In the genomic region with DNA sequence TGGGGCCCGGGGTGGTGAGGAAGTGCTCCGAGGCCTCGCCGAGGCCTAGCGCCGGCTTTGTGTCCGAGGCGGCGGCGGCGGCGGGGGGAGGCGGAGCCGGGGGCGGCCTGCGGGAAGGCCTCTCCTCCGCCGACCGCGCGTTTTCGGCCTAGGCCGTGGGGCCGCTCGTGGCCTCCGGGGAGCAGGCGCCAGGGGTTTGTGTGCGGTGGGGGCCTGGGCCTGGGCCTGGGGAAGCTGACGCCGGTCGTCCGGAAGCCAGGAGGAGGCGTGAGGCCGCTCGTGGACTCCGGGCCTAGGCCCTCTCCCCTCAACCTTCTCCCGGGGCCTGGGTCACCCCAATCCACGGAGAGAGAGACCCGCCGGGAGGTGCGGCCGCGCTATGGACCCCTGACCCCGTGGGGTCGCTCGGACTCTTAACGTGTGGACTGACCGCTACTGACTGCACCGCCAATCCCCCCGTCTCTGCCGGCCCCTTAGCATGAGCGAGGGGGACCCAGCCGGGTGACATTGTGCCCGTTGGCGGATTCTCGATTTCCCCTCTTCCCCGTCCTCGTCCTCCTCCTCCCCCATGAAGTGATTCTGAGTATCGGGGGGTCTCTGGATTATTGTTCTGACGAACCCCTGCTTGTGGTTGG, we compare ENCODE assay signal across 1 cellular context.
TF ChIP-seq lines count a peak whose summit lies in the region.

No MANE protein-coding gene starts in this region.

TF ChIP-seq in H1, 55 proteins besides CTCF, POLR2A, EP300 and RAD21 (continued from another document):
- TF ChIP-seq SIRT6 (IDR thresholded peaks at IDR 0.05; ENCODE audit: low read length) (no peak), CHD1 (IDR thresholded peaks at IDR 0.05; ENCODE audit: low read depth, low read length) (peak; percentile 61; the same call in 1 of the 2 replicates)
- TF ChIP-seq, protein P1, sequence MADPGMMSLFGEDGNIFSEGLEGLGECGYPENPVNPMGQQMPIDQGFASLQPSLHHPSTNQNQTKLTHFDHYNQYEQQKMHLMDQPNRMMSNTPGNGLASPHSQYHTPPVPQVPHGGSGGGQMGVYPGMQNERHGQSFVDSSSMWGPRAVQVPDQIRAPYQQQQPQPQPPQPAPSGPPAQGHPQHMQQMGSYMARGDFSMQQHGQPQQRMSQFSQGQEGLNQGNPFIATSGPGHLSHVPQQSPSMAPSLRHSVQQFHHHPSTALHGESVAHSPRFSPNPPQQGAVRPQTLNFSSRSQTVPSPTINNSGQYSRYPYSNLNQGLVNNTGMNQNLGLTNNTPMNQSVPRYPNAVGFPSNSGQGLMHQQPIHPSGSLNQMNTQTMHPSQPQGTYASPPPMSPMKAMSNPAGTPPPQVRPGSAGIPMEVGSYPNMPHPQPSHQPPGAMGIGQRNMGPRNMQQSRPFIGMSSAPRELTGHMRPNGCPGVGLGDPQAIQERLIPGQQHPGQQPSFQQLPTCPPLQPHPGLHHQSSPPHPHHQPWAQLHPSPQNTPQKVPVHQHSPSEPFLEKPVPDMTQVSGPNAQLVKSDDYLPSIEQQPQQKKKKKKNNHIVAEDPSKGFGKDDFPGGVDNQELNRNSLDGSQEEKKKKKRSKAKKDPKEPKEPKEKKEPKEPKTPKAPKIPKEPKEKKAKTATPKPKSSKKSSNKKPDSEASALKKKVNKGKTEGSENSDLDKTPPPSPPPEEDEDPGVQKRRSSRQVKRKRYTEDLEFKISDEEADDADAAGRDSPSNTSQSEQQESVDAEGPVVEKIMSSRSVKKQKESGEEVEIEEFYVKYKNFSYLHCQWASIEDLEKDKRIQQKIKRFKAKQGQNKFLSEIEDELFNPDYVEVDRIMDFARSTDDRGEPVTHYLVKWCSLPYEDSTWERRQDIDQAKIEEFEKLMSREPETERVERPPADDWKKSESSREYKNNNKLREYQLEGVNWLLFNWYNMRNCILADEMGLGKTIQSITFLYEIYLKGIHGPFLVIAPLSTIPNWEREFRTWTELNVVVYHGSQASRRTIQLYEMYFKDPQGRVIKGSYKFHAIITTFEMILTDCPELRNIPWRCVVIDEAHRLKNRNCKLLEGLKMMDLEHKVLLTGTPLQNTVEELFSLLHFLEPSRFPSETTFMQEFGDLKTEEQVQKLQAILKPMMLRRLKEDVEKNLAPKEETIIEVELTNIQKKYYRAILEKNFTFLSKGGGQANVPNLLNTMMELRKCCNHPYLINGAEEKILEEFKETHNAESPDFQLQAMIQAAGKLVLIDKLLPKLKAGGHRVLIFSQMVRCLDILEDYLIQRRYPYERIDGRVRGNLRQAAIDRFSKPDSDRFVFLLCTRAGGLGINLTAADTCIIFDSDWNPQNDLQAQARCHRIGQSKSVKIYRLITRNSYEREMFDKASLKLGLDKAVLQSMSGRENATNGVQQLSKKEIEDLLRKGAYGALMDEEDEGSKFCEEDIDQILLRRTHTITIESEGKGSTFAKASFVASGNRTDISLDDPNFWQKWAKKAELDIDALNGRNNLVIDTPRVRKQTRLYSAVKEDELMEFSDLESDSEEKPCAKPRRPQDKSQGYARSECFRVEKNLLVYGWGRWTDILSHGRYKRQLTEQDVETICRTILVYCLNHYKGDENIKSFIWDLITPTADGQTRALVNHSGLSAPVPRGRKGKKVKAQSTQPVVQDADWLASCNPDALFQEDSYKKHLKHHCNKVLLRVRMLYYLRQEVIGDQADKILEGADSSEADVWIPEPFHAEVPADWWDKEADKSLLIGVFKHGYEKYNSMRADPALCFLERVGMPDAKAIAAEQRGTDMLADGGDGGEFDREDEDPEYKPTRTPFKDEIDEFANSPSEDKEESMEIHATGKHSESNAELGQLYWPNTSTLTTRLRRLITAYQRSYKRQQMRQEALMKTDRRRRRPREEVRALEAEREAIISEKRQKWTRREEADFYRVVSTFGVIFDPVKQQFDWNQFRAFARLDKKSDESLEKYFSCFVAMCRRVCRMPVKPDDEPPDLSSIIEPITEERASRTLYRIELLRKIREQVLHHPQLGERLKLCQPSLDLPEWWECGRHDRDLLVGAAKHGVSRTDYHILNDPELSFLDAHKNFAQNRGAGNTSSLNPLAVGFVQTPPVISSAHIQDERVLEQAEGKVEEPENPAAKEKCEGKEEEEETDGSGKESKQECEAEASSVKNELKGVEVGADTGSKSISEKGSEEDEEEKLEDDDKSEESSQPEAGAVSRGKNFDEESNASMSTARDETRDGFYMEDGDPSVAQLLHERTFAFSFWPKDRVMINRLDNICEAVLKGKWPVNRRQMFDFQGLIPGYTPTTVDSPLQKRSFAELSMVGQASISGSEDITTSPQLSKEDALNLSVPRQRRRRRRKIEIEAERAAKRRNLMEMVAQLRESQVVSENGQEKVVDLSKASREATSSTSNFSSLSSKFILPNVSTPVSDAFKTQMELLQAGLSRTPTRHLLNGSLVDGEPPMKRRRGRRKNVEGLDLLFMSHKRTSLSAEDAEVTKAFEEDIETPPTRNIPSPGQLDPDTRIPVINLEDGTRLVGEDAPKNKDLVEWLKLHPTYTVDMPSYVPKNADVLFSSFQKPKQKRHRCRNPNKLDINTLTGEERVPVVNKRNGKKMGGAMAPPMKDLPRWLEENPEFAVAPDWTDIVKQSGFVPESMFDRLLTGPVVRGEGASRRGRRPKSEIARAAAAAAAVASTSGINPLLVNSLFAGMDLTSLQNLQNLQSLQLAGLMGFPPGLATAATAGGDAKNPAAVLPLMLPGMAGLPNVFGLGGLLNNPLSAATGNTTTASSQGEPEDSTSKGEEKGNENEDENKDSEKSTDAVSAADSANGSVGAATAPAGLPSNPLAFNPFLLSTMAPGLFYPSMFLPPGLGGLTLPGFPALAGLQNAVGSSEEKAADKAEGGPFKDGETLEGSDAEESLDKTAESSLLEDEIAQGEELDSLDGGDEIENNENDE (IDR thresholded peaks at IDR 0.05; ENCODE audit: insufficient replicate concordance, low read length): no peak
